In genomic region chr2:7672027-7672684, GRCh38 we compare ENCODE assay signal across 8 cellular contexts.
DNase-seq lines count a peak whose midpoint lies in the region; ATAC-seq and TF ChIP-seq lines count a peak whose summit lies in the region.

No MANE protein-coding gene starts in this region.

- H3K4me1 Mint-ChIP-seq in nephron, result peaks cover 13% of the 10 kb centered on the region

- DNase-seq in CMK (ENCODE audit: low read depth) (peak; percentile 26), KBM-7 (peak; percentile 60), ecto neural progenitor cell (ENCODE audit: low spot score) (peak; percentile 80)
- DNase-seq in activated CD4-positive, CD25-positive, alpha-beta regulatory T cell treated with anti-CD3 and anti-CD28 coated beads, Interleukin-2, amount 50 U/mL, for 72 hours, result peak; percentile 59

- ATAC-seq in HG03378 (IDR thresholded peaks at IDR 0.05; ENCODE audit: unreplicated experiment) (no peak), GM21515 (IDR thresholded peaks at IDR 0.05; ENCODE audit: unreplicated experiment) (no peak), GM18502 (IDR thresholded peaks at IDR 0.05; ENCODE audit: poor library complexity, unreplicated experiment) (no peak)

- TF ChIP-seq CTCF in nephron (IDR thresholded peaks at IDR 0.05; ENCODE audit: unreplicated experiment in 3 of 3), result peak; percentile 32 to 50 (median 33)

- H3K36me3 Mint-ChIP-seq in nephron (ENCODE audit: low read depth), result no peaks in the 10 kb centered on the region

- peaks cover 6% of the 10 kb centered on the region for H3K9me3 Mint-ChIP-seq in nephron

- in situ Hi-C loops in KBM-7 (cut with MboI; ENCODE audit: low pct_unique_long_range_greater_than_20kb, low sequenced_read_pairs), result no loop called here

- no peaks in the 10 kb centered on the region for H3K27me3 Mint-ChIP-seq in nephron (ENCODE audit: low read depth)

- no peak overlapping the region for H3K4me3 Mint-ChIP-seq in nephron

- no peak overlapping the region for H3K27ac Mint-ChIP-seq in nephron

Comparison
In these comparisons a context has a peak if more than half of its experiments do, and no peak if none do; other contexts are left out.
1. DNase-seq: peak in every context shown above with its lines; median percentile 80 in ecto neural progenitor cell; 60 in KBM-7; 59 in activated CD4-positive, CD25-positive, alpha-beta regulatory T cell treated with anti-CD3 and anti-CD28 coated beads, Interleukin-2, amount 50 U/mL, for 72 hours; 26 in CMK.